15 cellular contexts compared by ENCODE assay signal in genomic region chr1:227891223-227891954, GRCh38. TPM values are rescaled to one million over a fixed set of nuclear protein-coding genes. Genes with fewer than 3 reads are reported as not detected.
DNase-seq lines count a peak whose midpoint lies in the region; ATAC-seq and TF ChIP-seq lines count a peak whose summit lies in the region.
"Had no signal": no experiment of that assay in that cellular context is flagged by ENCODE, and none has a peak within 500 bp of the region (broad histone marks: within the 10 kb centered on the region; RNA-seq: fewer than 3 reads in every experiment).

No MANE protein-coding gene starts in this region.

- no peak overlapping the region for H3K4me3 ChIP-seq in PC-3 (ENCODE audit: low read length)

- H2AFZ ChIP-seq in PC-3 (ENCODE audit: low read length), result no peak overlapping the region

- POLR2A ChIA-PET in PC-3 (lab: Charles Lee; ENCODE audit: unreplicated experiment), result no interaction called here

- H3K4me1 Mint-ChIP-seq in glutamatergic neuron (ENCODE audit: low read depth, unreplicated experiment), result no peaks in the 10 kb centered on the region
- peaks cover 3% of the 10 kb centered on the region for H3K4me1 Mint-ChIP-seq in progenitor cell of endocrine pancreas (ENCODE audit: low read depth)

- H3K4me3 Mint-ChIP-seq in glutamatergic neuron (ENCODE audit: unreplicated experiment) (no peak overlapping the region), progenitor cell of endocrine pancreas (ENCODE audit: low read depth) (no peak overlapping the region)
- H3K4me3 Mint-ChIP-seq: CD4-positive, alpha-beta T cell had no signal

- H3K9ac ChIP-seq in PC-3 (ENCODE audit: low read length), result no peak overlapping the region

- H3K9me2 ChIP-seq in PC-3 (replicated peaks; ENCODE audit: low read length), result no peaks in the 10 kb centered on the region

- H3K27ac ChIP-seq in PC-3 (ENCODE audit: low read length), result no peak overlapping the region

- BruUV-seq in PC-3 (replicated peaks; lab: Mats Ljungman, UMichigan), result no TSS peak

- no peaks in the 10 kb centered on the region for H3F3A ChIP-seq in PC-3 (ENCODE audit: low read length, unreplicated experiment)

- H3K4me2 ChIP-seq in PC-3 (ENCODE audit: low read length), result no peak overlapping the region

- H3K27me3 ChIP-seq in PC-3 (ENCODE audit: low read length), result no peaks in the 10 kb centered on the region

- no peaks in the 10 kb centered on the region for H3K9me3 ChIP-seq in PC-3 (ENCODE audit: low read length)

- CTCF ChIA-PET in PC-3 (lab: Charles Lee), result no interaction called here

- no peaks in the 10 kb centered on the region for H3K36me3 ChIP-seq in PC-3 (ENCODE audit: low read depth, low read length)

- no peaks in the 10 kb centered on the region for H3K79me2 ChIP-seq in PC-3 (ENCODE audit: low read length)

- DNase-seq in D341Med (ENCODE audit: low spot score), result peak; percentile 27
- DNase-seq in PC-3, result peak; percentile 44
- DNase-seq in glutamatergic neuron, result peak; percentile 13
- DNase-seq in progenitor cell of endocrine pancreas (ENCODE audit: low spot score, unreplicated experiment), result peak; percentile 6
- no peak for DNase-seq in glomerular visceral epithelial cell (ENCODE audit: extremely low spot score)
- DNase-seq in putamen (ENCODE audit: low spot score), result no peak
- DNase-seq: activated naive CD4-positive, alpha-beta T cell; central memory CD4-positive, alpha-beta T cell; erythroblast; NCI-H1105; NCI-H748 treated with DMSO at 0.1 percent for 48 hours; stimulated activated CD4-positive, alpha-beta T cell treated with anti-CD3 and anti-CD28 coated beads, Interleukin-12 subunit alpha, Interleukin-12 subunit beta, amount 100 ng/mL, for 4 hours had no signal

- no peak overlapping the region for H3K27ac Mint-ChIP-seq in glutamatergic neuron (ENCODE audit: unreplicated experiment)
- H3K27ac Mint-ChIP-seq in progenitor cell of endocrine pancreas, result no peak overlapping the region

- peaks cover 2% of the 10 kb centered on the region for H3K9me3 Mint-ChIP-seq in glutamatergic neuron (ENCODE audit: unreplicated experiment)
- no peaks in the 10 kb centered on the region for H3K9me3 Mint-ChIP-seq in progenitor cell of endocrine pancreas (ENCODE audit: low read depth)
- H3K9me3 Mint-ChIP-seq: CD4-positive, alpha-beta T cell had no signal

- no peaks in the 10 kb centered on the region for H4K20me1 ChIP-seq in PC-3 (ENCODE audit: low read length)

- H3K27me3 Mint-ChIP-seq in glutamatergic neuron (ENCODE audit: unreplicated experiment), result no peaks in the 10 kb centered on the region
- peaks cover 4% of the 10 kb centered on the region for H3K27me3 Mint-ChIP-seq in progenitor cell of endocrine pancreas
- H3K27me3 Mint-ChIP-seq: CD4-positive, alpha-beta T cell had no signal

- peaks cover 4% of the 10 kb centered on the region; the same call in 1 of the 2 replicates for H3K4me1 ChIP-seq in PC-3 (ENCODE audit: insufficient read depth, low read length)

- TF ChIP-seq CTCF in PC-3 (conservative IDR thresholded peaks at IDR 0.05; ENCODE audit: low read depth, low read length) (no peak), glutamatergic neuron (IDR thresholded peaks at IDR 0.05; ENCODE audit: partially characterized antibody, unreplicated experiment) (no peak), progenitor cell of endocrine pancreas (IDR thresholded peaks at IDR 0.05; ENCODE audit: unreplicated experiment) (no peak)

- ATAC-seq in PC-3, result peak; percentile 34
- no peak for ATAC-seq in HG03196 (IDR thresholded peaks at IDR 0.05; ENCODE audit: unreplicated experiment)
- no peak for ATAC-seq in HG02938 (IDR thresholded peaks at IDR 0.05; ENCODE audit: unreplicated experiment)

- H3K36me3 Mint-ChIP-seq in glutamatergic neuron (ENCODE audit: unreplicated experiment) (no peaks in the 10 kb centered on the region), progenitor cell of endocrine pancreas (ENCODE audit: insufficient read depth) (no peaks in the 10 kb centered on the region)

- intact Hi-C loops in PC-3 (cut with micrococcal nuclease), result no loop called here

RNA-seq across cellular contexts. Expression of gene WNT9A, which starts 56.3 kb away (rescaled TPM):
- total RNA-seq in PC-3 (2014; rRNA removed), result 22.2 and 36.6 TPM in 2 replicates
- 13.8 TPM for total RNA-seq in glutamatergic neuron (ENCODE audit: unreplicated experiment)
- total RNA-seq in progenitor cell of endocrine pancreas, result 1.2 TPM in 2 replicates
- total RNA-seq: CD4-positive, alpha-beta T cell had no signal

Comparison
In these comparisons a context has a peak if more than half of its experiments do, and no peak if none do; other contexts are left out.
1. DNase-seq: peak in D341Med (single experiment), PC-3 (single experiment), glutamatergic neuron (single experiment) and progenitor cell of endocrine pancreas (single experiment); none in glomerular visceral epithelial cell (single experiment) and putamen (single experiment).